ENCODE assay signal across 16 cellular contexts in the genomic region with DNA sequence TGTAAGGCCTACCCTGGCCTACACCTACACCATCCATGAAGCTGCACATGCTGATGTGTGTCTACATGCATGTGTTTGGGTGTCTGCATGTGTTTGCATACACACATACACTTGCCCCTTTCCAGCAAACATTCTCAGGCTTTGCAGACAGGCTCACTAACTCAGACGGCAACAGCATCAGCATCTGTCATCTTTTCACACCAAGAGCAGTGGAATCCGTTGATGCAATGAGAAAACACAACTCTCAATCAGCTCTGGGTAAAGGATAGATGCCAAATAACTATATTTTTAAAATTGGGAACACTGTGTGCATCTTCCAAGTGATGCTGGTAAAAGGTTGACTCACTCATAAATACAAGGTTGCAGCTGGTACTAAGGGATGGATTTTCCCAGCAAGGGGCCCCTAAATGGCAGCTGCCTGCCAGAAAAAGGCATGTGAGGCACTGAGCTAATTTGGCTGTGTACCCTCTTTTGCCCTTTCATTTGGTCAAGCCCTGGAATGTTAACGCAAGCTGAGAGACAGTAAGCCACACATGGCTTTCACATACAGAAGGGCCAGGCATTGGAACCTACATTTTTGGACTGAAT.
A peak's percentile ranks its signal among the peaks of the same experiment; 100 is the strongest.
DNase-seq lines count a peak whose midpoint lies in the region; ATAC-seq and TF ChIP-seq lines count a peak whose summit lies in the region.
"Had no signal": no experiment of that assay in that cellular context is flagged by ENCODE, and none has a peak within 500 bp of the region (broad histone marks: within the 10 kb centered on the region; RNA-seq: fewer than 3 reads in every experiment).

No MANE protein-coding gene starts in this region.

- TF ChIP-seq CTCF in AG10803 (conservative IDR thresholded peaks at IDR 0.05; ENCODE audit: low read length) (no peak), foreskin fibroblast (IDR thresholded peaks at IDR 0.05; ENCODE audit: low read depth, low read length) (no peak)

- no peaks in the 10 kb centered on the region for H3K36me3 ChIP-seq in effector memory CD4-positive, alpha-beta T cell (ENCODE audit: control insufficient read depth, insufficient read depth, low read length)

- no peaks in the 10 kb centered on the region for H3K27me3 ChIP-seq in effector memory CD4-positive, alpha-beta T cell (replicated peaks; ENCODE audit: control insufficient read depth, insufficient read depth, low read length, poor library complexity, severe bottlenecking)

- no peaks in the 10 kb centered on the region for H3K9me3 ChIP-seq in effector memory CD4-positive, alpha-beta T cell (ENCODE audit: control insufficient read depth, low read length)

- no peaks in the 10 kb centered on the region for H3K4me1 ChIP-seq in effector memory CD4-positive, alpha-beta T cell (ENCODE audit: control insufficient read depth, insufficient read depth, low read length, poor library complexity, severe bottlenecking)

- DNase-seq in AG10803 (ENCODE audit: low read depth), result peak; percentile 74
- peak; percentile 64 for DNase-seq in NCI-H69 (lab: John Stamatoyannopoulos, UW)
- peak; percentile 41 for DNase-seq in cerebellum (ENCODE audit: low spot score)
- DNase-seq in occipital lobe (lab: John Stamatoyannopoulos, UW), result peak; percentile 49
- DNase-seq in activated gamma-delta T cell (lab: John Stamatoyannopoulos, UW), result no peak
- DNase-seq in foreskin fibroblast, result no peak
- no peak for DNase-seq in effector memory CD4-positive, alpha-beta T cell
- DNase-seq: DND-41, GF-D8, GOT3, NCI-H1436 treated with DMSO at 0.1 percent for 48 hours, NCI-H2029 treated with DMSO at 0.1 percent for 48 hours, NCI-H510A treated with DMSO at 0.1 percent for 48 hours, Right ventricle myocardium superior had no signal

- no peak for ATAC-seq in HG02678 (IDR thresholded peaks at IDR 0.05; ENCODE audit: unreplicated experiment)
- ATAC-seq: Panc1 had no signal

- H3K27ac ChIP-seq in effector memory CD4-positive, alpha-beta T cell (ENCODE audit: insufficient read depth, low read length, poor library complexity, severe bottlenecking), result no peak overlapping the region

- H3K4me3 ChIP-seq in AG10803 (ENCODE audit: low read length), result no peak overlapping the region
- no peak overlapping the region for H3K4me3 ChIP-seq in foreskin fibroblast (ENCODE audit: low read depth in 1 of 2, low read length in 2 of 2)
- no peak overlapping the region for H3K4me3 ChIP-seq in effector memory CD4-positive, alpha-beta T cell (ENCODE audit: insufficient read depth, low read depth, low read length, poor library complexity, severe bottlenecking)

Comparison
In these comparisons a context has a peak if more than half of its experiments do, and no peak if none do; other contexts are left out.
1. DNase-seq: peak in AG10803 (single experiment), NCI-H69 (single experiment), cerebellum (single experiment) and occipital lobe (single experiment); none in activated gamma-delta T cell (single experiment), foreskin fibroblast (0 of 2) and effector memory CD4-positive, alpha-beta T cell (0 of 3).